Comparison of ENCODE assay signal across 21 cellular contexts in genomic region chrX:120768254-120768653, GRCh38.
"Had no signal": no experiment of that assay in that cellular context is flagged by ENCODE, and none has a peak within 500 bp of the region (broad histone marks: within the 10 kb centered on the region; RNA-seq: fewer than 3 reads in every experiment).

No MANE protein-coding gene starts in this region.

- H3K4me1 ChIP-seq: neural progenitor cell, testis had no signal

- H3K27me3 Mint-ChIP-seq: activated CD4-positive, alpha-beta memory T cell treated with anti-CD3 and anti-CD28 coated beads for 36 hours; activated naive CD8-positive, alpha-beta T cell treated with anti-CD3 and anti-CD28 coated beads, Interleukin-2, amount 10 ng/mL, durations not matched to agents 7 days and 5 days; naive thymus-derived CD8-positive, alpha-beta T cell; progenitor cell of endocrine pancreas; type B pancreatic cell had no signal

- H3K27ac ChIP-seq: cardiac muscle cell, neural progenitor cell, spleen, testis had no signal

- H3K27ac Mint-ChIP-seq: activated CD4-positive, alpha-beta memory T cell treated with anti-CD3 and anti-CD28 coated beads for 36 hours; activated naive CD4-positive, alpha-beta T cell treated with anti-CD3 and anti-CD28 coated beads for 36 hours; activated naive CD8-positive, alpha-beta T cell treated with anti-CD3 and anti-CD28 coated beads, Interleukin-2, amount 10 ng/mL, durations not matched to agents 7 days and 5 days; activated T-cell treated with anti-CD3 and anti-CD28 coated beads, Interleukin-2, amount 50 U/mL, for 72 hours; naive thymus-derived CD8-positive, alpha-beta T cell; neural progenitor cell; progenitor cell of endocrine pancreas; type B pancreatic cell had no signal

- H3K9me3 Mint-ChIP-seq: activated CD4-positive, alpha-beta memory T cell treated with anti-CD3 and anti-CD28 coated beads for 36 hours; activated naive CD4-positive, alpha-beta T cell treated with anti-CD3 and anti-CD28 coated beads for 36 hours; activated naive CD8-positive, alpha-beta T cell treated with anti-CD3 and anti-CD28 coated beads, Interleukin-2, amount 10 ng/mL, durations not matched to agents 7 days and 5 days; activated T-cell treated with anti-CD3 and anti-CD28 coated beads, Interleukin-2, amount 50 U/mL, for 72 hours; naive thymus-derived CD8-positive, alpha-beta T cell; neural progenitor cell; type B pancreatic cell had no signal

- H3K4me3 ChIP-seq: cardiac muscle cell, lung, neural progenitor cell, spleen, testis had no signal

- DNase-seq: activated CD4-positive, alpha-beta memory T cell treated with anti-CD3 and anti-CD28 coated beads for 36 hours; activated CD4-positive, alpha-beta T cell treated with anti-CD3 and anti-CD28 coated beads for 48 hours; activated effector memory CD4-positive, alpha-beta T cell treated with Interleukin-2 at 50 U/mL for 16 hours; activated naive CD4-positive, alpha-beta T cell treated with anti-CD3 and anti-CD28 coated beads for 36 hours; activated naive CD8-positive, alpha-beta T cell treated with anti-CD3 and anti-CD28 coated beads, Interleukin-2, amount 10 ng/mL, durations not matched to agents 7 days and 5 days; activated T-cell treated with anti-CD3 and anti-CD28 coated beads, Interleukin-2, amount 50 U/mL, for 72 hours; amygdala; effector CD4-positive, alpha-beta T cell; naive thymus-derived CD8-positive, alpha-beta T cell; spleen; stimulated activated CD4-positive, alpha-beta T cell treated with anti-CD3 and anti-CD28 coated beads, Interleukin-4, amount 100 ng/mL, for 1 hour; stimulated activated naive CD4-positive, alpha-beta T cell; T-helper 2 cell; testis had no signal

- H3K9me3 ChIP-seq: spleen, testis had no signal

- H2AFZ ChIP-seq: neural progenitor cell had no signal

- H3K36me3 Mint-ChIP-seq: activated CD4-positive, alpha-beta memory T cell treated with anti-CD3 and anti-CD28 coated beads for 36 hours; activated naive CD8-positive, alpha-beta T cell treated with anti-CD3 and anti-CD28 coated beads, Interleukin-2, amount 10 ng/mL, durations not matched to agents 7 days and 5 days; naive thymus-derived CD8-positive, alpha-beta T cell; neural progenitor cell; type B pancreatic cell had no signal

- H3K27me3 ChIP-seq: cardiac muscle cell, neural progenitor cell, spleen, testis had no signal

- H3K36me3 ChIP-seq: cardiac muscle cell, neural progenitor cell, spleen had no signal

- H3K4me2 ChIP-seq: neural progenitor cell had no signal

- H3K4me1 Mint-ChIP-seq: activated naive CD8-positive, alpha-beta T cell treated with anti-CD3 and anti-CD28 coated beads, Interleukin-2, amount 10 ng/mL, durations not matched to agents 7 days and 5 days had no signal

- FAIRE-seq: keratinocyte had no signal

- H3K9ac ChIP-seq: neural progenitor cell had no signal

- ATAC-seq: activated T-cell treated with anti-CD3 and anti-CD28 coated beads, Interleukin-2, amount 50 U/mL, for 72 hours; esophagus mucosa; naive thymus-derived CD8-positive, alpha-beta T cell had no signal

- H3K4me3 Mint-ChIP-seq: activated CD4-positive, alpha-beta memory T cell treated with anti-CD3 and anti-CD28 coated beads for 36 hours; activated naive CD4-positive, alpha-beta T cell treated with anti-CD3 and anti-CD28 coated beads for 36 hours; activated naive CD8-positive, alpha-beta T cell treated with anti-CD3 and anti-CD28 coated beads, Interleukin-2, amount 10 ng/mL, durations not matched to agents 7 days and 5 days; activated T-cell treated with anti-CD3 and anti-CD28 coated beads, Interleukin-2, amount 50 U/mL, for 72 hours; naive thymus-derived CD8-positive, alpha-beta T cell; neural progenitor cell; type B pancreatic cell had no signal
